2 cellular contexts compared by ENCODE assay signal in the genomic region with DNA sequence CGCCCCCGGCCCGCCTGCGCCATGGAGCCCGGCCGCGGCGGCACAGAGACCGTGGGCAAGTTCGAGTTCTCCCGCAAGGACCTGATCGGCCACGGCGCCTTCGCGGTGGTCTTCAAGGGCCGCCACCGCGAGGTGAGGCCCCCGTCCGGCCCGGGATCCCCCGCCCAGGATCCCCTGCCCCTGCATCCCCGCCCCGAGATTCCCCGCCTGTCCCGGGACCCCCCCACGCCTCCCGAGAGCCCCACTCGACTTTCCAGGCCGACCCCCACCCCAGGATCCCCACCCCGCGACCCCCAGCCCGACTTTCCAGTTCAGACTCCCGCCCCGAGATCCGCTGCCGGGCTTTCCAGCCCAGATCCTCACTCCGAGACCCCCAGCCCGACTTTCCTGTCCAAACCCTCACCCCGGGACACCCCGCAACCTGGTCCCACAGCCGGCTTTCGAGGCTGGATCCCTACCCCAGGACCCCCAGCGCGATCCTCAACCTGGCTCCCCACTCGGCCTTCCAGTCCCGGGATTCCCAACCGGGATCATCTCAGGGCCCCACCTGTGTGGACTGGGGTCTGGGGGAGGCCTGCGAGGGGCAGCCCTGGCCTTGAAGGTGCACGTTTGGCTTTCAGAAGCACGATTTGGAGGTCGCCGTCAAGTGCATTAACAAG.
TF ChIP-seq lines count a peak whose summit lies in the region.

No MANE protein-coding gene starts in this region.

TF ChIP-seq in SK-N-SH, 30 proteins besides CTCF, POLR2A, EP300 and RAD21:
- TF ChIP-seq, protein P1, sequence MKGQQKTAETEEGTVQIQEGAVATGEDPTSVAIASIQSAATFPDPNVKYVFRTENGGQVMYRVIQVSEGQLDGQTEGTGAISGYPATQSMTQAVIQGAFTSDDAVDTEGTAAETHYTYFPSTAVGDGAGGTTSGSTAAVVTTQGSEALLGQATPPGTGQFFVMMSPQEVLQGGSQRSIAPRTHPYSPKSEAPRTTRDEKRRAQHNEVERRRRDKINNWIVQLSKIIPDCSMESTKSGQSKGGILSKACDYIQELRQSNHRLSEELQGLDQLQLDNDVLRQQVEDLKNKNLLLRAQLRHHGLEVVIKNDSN (IDR thresholded peaks at IDR 0.05; ENCODE audit: borderline replicate concordance, low read depth), result no peak
- TF ChIP-seq TCF12 (IDR thresholded peaks at IDR 0.05) (no peak), FOXJ3 (CRISPR knock-in tag; IDR thresholded peaks at IDR 0.05) (no peak), RXRA (IDR thresholded peaks at IDR 0.05; ENCODE audit: borderline replicate concordance, low read depth) (no peak)
- TF ChIP-seq, protein P2, sequence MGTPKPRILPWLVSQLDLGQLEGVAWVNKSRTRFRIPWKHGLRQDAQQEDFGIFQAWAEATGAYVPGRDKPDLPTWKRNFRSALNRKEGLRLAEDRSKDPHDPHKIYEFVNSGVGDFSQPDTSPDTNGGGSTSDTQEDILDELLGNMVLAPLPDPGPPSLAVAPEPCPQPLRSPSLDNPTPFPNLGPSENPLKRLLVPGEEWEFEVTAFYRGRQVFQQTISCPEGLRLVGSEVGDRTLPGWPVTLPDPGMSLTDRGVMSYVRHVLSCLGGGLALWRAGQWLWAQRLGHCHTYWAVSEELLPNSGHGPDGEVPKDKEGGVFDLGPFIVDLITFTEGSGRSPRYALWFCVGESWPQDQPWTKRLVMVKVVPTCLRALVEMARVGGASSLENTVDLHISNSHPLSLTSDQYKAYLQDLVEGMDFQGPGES (IDR thresholded peaks at IDR 0.05; ENCODE audit: low read depth, low read length), result no peak

TF ChIP-seq in SK-N-SH treated with all-trans-retinoic acid at 6 μM for 48 hours, 23 proteins besides CTCF, POLR2A, EP300 and RAD21 (continued from another document):
- TF ChIP-seq, protein P3, sequence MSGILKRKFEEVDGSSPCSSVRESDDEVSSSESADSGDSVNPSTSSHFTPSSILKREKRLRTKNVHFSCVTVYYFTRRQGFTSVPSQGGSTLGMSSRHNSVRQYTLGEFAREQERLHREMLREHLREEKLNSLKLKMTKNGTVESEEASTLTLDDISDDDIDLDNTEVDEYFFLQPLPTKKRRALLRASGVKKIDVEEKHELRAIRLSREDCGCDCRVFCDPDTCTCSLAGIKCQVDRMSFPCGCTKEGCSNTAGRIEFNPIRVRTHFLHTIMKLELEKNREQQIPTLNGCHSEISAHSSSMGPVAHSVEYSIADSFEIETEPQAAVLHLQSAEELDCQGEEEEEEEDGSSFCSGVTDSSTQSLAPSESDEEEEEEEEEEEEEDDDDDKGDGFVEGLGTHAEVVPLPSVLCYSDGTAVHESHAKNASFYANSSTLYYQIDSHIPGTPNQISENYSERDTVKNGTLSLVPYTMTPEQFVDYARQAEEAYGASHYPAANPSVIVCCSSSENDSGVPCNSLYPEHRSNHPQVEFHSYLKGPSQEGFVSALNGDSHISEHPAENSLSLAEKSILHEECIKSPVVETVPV (CRISPR knock-in tag; IDR thresholded peaks at IDR 0.05), result no peak
- TF ChIP-seq, protein P4, sequence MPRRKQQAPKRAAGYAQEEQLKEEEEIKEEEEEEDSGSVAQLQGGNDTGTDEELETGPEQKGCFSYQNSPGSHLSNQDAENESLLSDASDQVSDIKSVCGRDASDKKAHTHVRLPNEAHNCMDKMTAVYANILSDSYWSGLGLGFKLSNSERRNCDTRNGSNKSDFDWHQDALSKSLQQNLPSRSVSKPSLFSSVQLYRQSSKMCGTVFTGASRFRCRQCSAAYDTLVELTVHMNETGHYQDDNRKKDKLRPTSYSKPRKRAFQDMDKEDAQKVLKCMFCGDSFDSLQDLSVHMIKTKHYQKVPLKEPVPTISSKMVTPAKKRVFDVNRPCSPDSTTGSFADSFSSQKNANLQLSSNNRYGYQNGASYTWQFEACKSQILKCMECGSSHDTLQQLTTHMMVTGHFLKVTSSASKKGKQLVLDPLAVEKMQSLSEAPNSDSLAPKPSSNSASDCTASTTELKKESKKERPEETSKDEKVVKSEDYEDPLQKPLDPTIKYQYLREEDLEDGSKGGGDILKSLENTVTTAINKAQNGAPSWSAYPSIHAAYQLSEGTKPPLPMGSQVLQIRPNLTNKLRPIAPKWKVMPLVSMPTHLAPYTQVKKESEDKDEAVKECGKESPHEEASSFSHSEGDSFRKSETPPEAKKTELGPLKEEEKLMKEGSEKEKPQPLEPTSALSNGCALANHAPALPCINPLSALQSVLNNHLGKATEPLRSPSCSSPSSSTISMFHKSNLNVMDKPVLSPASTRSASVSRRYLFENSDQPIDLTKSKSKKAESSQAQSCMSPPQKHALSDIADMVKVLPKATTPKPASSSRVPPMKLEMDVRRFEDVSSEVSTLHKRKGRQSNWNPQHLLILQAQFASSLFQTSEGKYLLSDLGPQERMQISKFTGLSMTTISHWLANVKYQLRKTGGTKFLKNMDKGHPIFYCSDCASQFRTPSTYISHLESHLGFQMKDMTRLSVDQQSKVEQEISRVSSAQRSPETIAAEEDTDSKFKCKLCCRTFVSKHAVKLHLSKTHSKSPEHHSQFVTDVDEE (CRISPR knock-in tag; IDR thresholded peaks at IDR 0.05), result no peak
- no peak for TF ChIP-seq BACH2 (CRISPR knock-in tag; IDR thresholded peaks at IDR 0.05; ENCODE audit: borderline replicate concordance)
- no peak for TF ChIP-seq ZFP3 (CRISPR knock-in tag; IDR thresholded peaks at IDR 0.05)
- no peak for TF ChIP-seq PPARA (CRISPR knock-in tag; IDR thresholded peaks at IDR 0.05; ENCODE audit: borderline replicate concordance)
- TF ChIP-seq, protein P5, sequence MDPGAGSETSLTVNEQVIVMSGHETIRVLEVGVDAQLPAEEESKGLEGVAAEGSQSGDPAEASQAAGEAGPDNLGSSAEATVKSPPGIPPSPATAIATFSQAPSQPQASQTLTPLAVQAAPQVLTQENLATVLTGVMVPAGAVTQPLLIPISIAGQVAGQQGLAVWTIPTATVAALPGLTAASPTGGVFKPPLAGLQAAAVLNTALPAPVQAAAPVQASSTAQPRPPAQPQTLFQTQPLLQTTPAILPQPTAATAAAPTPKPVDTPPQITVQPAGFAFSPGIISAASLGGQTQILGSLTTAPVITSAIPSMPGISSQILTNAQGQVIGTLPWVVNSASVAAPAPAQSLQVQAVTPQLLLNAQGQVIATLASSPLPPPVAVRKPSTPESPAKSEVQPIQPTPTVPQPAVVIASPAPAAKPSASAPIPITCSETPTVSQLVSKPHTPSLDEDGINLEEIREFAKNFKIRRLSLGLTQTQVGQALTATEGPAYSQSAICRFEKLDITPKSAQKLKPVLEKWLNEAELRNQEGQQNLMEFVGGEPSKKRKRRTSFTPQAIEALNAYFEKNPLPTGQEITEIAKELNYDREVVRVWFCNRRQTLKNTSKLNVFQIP (CRISPR knock-in tag; IDR thresholded peaks at IDR 0.05; ENCODE audit: borderline replicate concordance, low read depth), result no peak
- no peak for TF ChIP-seq TCF4 (CRISPR knock-in tag; IDR thresholded peaks at IDR 0.05; ENCODE audit: borderline replicate concordance)
- TF ChIP-seq, protein P6, sequence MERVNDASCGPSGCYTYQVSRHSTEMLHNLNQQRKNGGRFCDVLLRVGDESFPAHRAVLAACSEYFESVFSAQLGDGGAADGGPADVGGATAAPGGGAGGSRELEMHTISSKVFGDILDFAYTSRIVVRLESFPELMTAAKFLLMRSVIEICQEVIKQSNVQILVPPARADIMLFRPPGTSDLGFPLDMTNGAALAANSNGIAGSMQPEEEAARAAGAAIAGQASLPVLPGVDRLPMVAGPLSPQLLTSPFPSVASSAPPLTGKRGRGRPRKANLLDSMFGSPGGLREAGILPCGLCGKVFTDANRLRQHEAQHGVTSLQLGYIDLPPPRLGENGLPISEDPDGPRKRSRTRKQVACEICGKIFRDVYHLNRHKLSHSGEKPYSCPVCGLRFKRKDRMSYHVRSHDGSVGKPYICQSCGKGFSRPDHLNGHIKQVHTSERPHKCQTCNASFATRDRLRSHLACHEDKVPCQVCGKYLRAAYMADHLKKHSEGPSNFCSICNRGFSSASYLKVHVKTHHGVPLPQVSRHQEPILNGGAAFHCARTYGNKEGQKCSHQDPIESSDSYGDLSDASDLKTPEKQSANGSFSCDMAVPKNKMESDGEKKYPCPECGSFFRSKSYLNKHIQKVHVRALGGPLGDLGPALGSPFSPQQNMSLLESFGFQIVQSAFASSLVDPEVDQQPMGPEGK (CRISPR knock-in tag; IDR thresholded peaks at IDR 0.05; ENCODE audit: borderline replicate concordance), result no peak
- TF ChIP-seq ISL1 (CRISPR knock-in tag; IDR thresholded peaks at IDR 0.05), result no peak
- TF ChIP-seq CSDC2 (CRISPR knock-in tag; IDR thresholded peaks at IDR 0.05), result no peak
- no peak for TF ChIP-seq ARNTL (CRISPR knock-in tag; IDR thresholded peaks at IDR 0.05; ENCODE audit: borderline replicate concordance, low read depth)
- no peak for TF ChIP-seq ZNF565 (CRISPR knock-in tag; conservative IDR thresholded peaks at IDR 0.05; ENCODE audit: low read depth)
- no peak for TF ChIP-seq ZNF70 (CRISPR knock-in tag; IDR thresholded peaks at IDR 0.05)
- TF ChIP-seq RARB (CRISPR knock-in tag; IDR thresholded peaks at IDR 0.05), result no peak
- TF ChIP-seq TOX (CRISPR knock-in tag; IDR thresholded peaks at IDR 0.05; ENCODE audit: borderline replicate concordance), result no peak
- TF ChIP-seq GLIS3 (CRISPR knock-in tag; IDR thresholded peaks at IDR 0.05), result no peak
- no peak for TF ChIP-seq SNAI2 (CRISPR knock-in tag; IDR thresholded peaks at IDR 0.05)
- no peak for TF ChIP-seq ZC3H10 (CRISPR knock-in tag; IDR thresholded peaks at IDR 0.05)
TF ChIP-seq in SK-N-SH treated with all-trans-retinoic acid at 6 μM for 48 hours: peak in this region for 0.
